22 cellular contexts compared by ENCODE assay signal in the genomic region with DNA sequence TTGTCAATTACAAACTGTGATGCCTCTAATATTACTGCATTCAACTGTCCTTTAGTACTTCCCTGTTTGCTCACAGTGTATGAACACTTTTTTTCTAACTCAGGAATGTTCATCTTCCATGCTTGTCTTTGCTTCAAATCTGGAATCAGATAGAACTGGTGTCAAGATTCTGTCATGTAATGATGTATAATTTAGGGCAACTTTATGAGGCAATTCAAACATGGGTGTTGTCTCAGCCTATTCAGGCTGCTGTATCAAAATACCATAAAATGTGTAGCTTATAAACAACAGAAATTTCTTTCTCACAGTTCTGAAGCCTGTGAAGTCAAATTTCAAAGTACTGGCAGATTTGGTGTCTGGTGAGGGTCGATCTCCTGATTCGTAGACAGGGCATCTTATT.
"Had no signal": no experiment of that assay in that cellular context is flagged by ENCODE, and none has a peak within 500 bp of the region (broad histone marks: within the 10 kb centered on the region; RNA-seq: fewer than 3 reads in every experiment).

No MANE protein-coding gene starts in this region.

- H3K4me3 ChIP-seq: coronary artery, dorsolateral prefrontal cortex, esophagus muscularis mucosa, gastroesophageal sphincter, heart left ventricle, hepatocyte, left lung, lower lobe of right lung had no signal

- H3K27me3 ChIP-seq: dorsolateral prefrontal cortex, esophagus muscularis mucosa, foreskin keratinocyte, gastroesophageal sphincter, heart left ventricle, hepatocyte, left lung had no signal

- FAIRE-seq: endothelial cell of umbilical vein, frontal cortex, kidney had no signal

- H3K27ac Mint-ChIP-seq: immature natural killer cell, mesothelial cell of epicardium had no signal

- H3K4me1 Mint-ChIP-seq: immature natural killer cell, mesothelial cell of epicardium had no signal

- H3K4me3 Mint-ChIP-seq: immature natural killer cell, mesothelial cell of epicardium had no signal

- H3K36me3 Mint-ChIP-seq: immature natural killer cell, mesothelial cell of epicardium had no signal

- H3K4me1 ChIP-seq: foreskin keratinocyte, gastroesophageal sphincter, heart left ventricle, left lung, lower lobe of right lung had no signal

- H3K27ac ChIP-seq: coronary artery, dorsolateral prefrontal cortex, esophagus muscularis mucosa, foreskin keratinocyte, gastroesophageal sphincter, heart left ventricle, hepatocyte, left lung, lower lobe of right lung had no signal

- ATAC-seq: foreskin keratinocyte, gastroesophageal sphincter, heart left ventricle, left lung, left ventricle myocardium superior, lower lobe of right lung had no signal

- DNase-seq: dermis blood vessel endothelial cell; dorsolateral prefrontal cortex; effector CD4-positive, alpha-beta T cell; effector memory CD4-positive, alpha-beta T cell; foreskin keratinocyte; heart left ventricle; hypothalamus; immature natural killer cell; islet precursor cell; kidney; kidney glomerular epithelial cell; left lung; left ventricle myocardium superior; lower lobe of right lung; mesenchymal stem cell had no signal

- H3K36me3 ChIP-seq: esophagus muscularis mucosa, gastroesophageal sphincter, heart left ventricle, left lung, lower lobe of right lung had no signal

- H3K9me3 ChIP-seq: esophagus muscularis mucosa, gastroesophageal sphincter, heart left ventricle, lower lobe of right lung had no signal

- H3K9me3 Mint-ChIP-seq: mesothelial cell of epicardium had no signal
